ENCODE assay signal across 8 cellular contexts in genomic region chr16:379961-380836, GRCh38. TPM values are rescaled to one million over a fixed set of nuclear protein-coding genes. Genes with fewer than 3 reads are reported as not detected.
DNase-seq lines count a peak whose midpoint lies in the region; TF ChIP-seq lines count a peak whose summit lies in the region.

No MANE protein-coding gene starts in this region.

- H4K8ac ChIP-seq in mesendoderm (ENCODE audit: low read depth, low read length), result no peak overlapping the region

- no peak overlapping the region for H2BK5ac ChIP-seq in mesendoderm (ENCODE audit: low read length)

- H3K36me3 ChIP-seq in breast epithelium, result no peaks in the 10 kb centered on the region
- H3K36me3 ChIP-seq in mesendoderm (ENCODE audit: control insufficient read depth, insufficient read depth, low read length), result peaks cover 7% of the 10 kb centered on the region
- peaks cover 0 to 18% of the 10 kb centered on the region in 2 donors for H3K36me3 ChIP-seq in vagina

- intact Hi-C loops in breast epithelium (cut with DNase I; ENCODE audit: low total_unique reads) (no loop called here), vagina (cut with DNase I) (loop anchor here (10.0 kb wide), 1 partner anchor 265 kb away; the partner anchor contains the start of genes MCRIP2 and WDR90)

- no peak overlapping the region for H4K5ac ChIP-seq in mesendoderm (ENCODE audit: low read length)

- no peak overlapping the region for H3K4me2 ChIP-seq in mesendoderm (ENCODE audit: low read length)

- H3K27ac ChIP-seq in breast epithelium (peak overlapping the region in 1 of 2 donors; percentile 87), mesendoderm (ENCODE audit: low read depth, low read length) (no peak overlapping the region), vagina (no peak overlapping the region)

- H3K4me3 ChIP-seq in breast epithelium (peak overlapping the region; percentile 72 to 81 (median 72)), mesendoderm (ENCODE audit: low read length) (no peak overlapping the region), vagina (peak overlapping the region; percentile 84 to 98)

- H3K79me2 ChIP-seq in mesendoderm (ENCODE audit: control insufficient read depth, insufficient read depth, low read length), result peaks cover 25% of the 10 kb centered on the region

- no peak overlapping the region for H2AK5ac ChIP-seq in mesendoderm (ENCODE audit: low read length)

- no peak overlapping the region for H3K18ac ChIP-seq in mesendoderm (ENCODE audit: low read length)

- DNase-seq in stimulated activated naive CD4-positive, alpha-beta T cell (lab: John Stamatoyannopoulos, UW), result peak in 5 of 6 experiments; percentile 17 to 51 (median 39)
- DNase-seq in stimulated activated naive CD4-positive, alpha-beta T cell treated with Interleukin-2 at 50 U/mL for 16 hours (lab: John Stamatoyannopoulos, UW), result no peak
- DNase-seq in breast epithelium (ENCODE audit: low spot score in 2 of 2) (no peak), mesendoderm (no peak), vagina (ENCODE audit: extremely low spot score in 2 of 2) (no peak), HuH-7.5 (ENCODE audit: low spot score) (no peak), hypothalamus (lab: John Stamatoyannopoulos, UW) (no peak), HUDEP-2 (lab: John Stamatoyannopoulos, UW; ENCODE audit: unreplicated experiment in 76 of 76) (no peak)

- peak overlapping the region; percentile 97 for H3K9ac ChIP-seq in mesendoderm (ENCODE audit: low read length)

- peak overlapping the region; percentile 5 for H3K4ac ChIP-seq in mesendoderm (ENCODE audit: low read depth, low read length)

- peak overlapping the region; percentile 80 for H3K23ac ChIP-seq in mesendoderm (ENCODE audit: low read length)

- H3K56ac ChIP-seq in mesendoderm (ENCODE audit: low read length), result peak overlapping the region; percentile 95

- no peaks in the 10 kb centered on the region for H3K9me3 ChIP-seq in breast epithelium
- H3K9me3 ChIP-seq in vagina, result no peaks in the 10 kb centered on the region

- no peaks in the 10 kb centered on the region for H3K27me3 ChIP-seq in breast epithelium
- H3K27me3 ChIP-seq in mesendoderm (ENCODE audit: insufficient read depth, low read length, poor library complexity), result no peaks in the 10 kb centered on the region
- no peaks in the 10 kb centered on the region for H3K27me3 ChIP-seq in vagina

- no CpG with 5 or more reads among the region's 29 CpGs for WGBS in mesendoderm (ENCODE audit: extremely low coverage, insufficient coverage, low lambda C conversion rate)

- TF ChIP-seq POLR2A in breast epithelium (IDR thresholded peaks at IDR 0.05), result no peak
- TF ChIP-seq POLR2A in vagina (IDR thresholded peaks at IDR 0.05), result no peak

- no peak overlapping the region for H2BK120ac ChIP-seq in mesendoderm (ENCODE audit: low read depth, low read length)

- no peak overlapping the region for H2BK15ac ChIP-seq in mesendoderm (replicated peaks; ENCODE audit: low read depth)

- H3K4me1 ChIP-seq in breast epithelium, result peaks cover 3 to 4% of the 10 kb centered on the region in 2 donors
- H3K4me1 ChIP-seq in mesendoderm (ENCODE audit: control insufficient read depth, low read depth, low read length), result peaks cover 4% of the 10 kb centered on the region
- peaks cover 44% of the 10 kb centered on the region for H3K4me1 ChIP-seq in vagina

- H3K79me1 ChIP-seq in mesendoderm (ENCODE audit: low read length), result peaks cover 12% of the 10 kb centered on the region

- TF ChIP-seq CTCF in breast epithelium (IDR thresholded peaks at IDR 0.05) (no peak), vagina (IDR thresholded peaks at IDR 0.05) (no peak)

RNA-seq across cellular contexts. Expression of gene PGAP6, which starts 1.6 kb away (rescaled TPM):
- total RNA-seq in breast epithelium, result 10 to 100 TPM; 24.5 to 49.5 (median 36.7) TPM
- polyA plus RNA-seq in mesendoderm (2013, experiment 1 of 2), result 41.6 TPM
- 46.4 TPM for polyA plus RNA-seq in mesendoderm (2013, experiment 2 of 2)
- total RNA-seq in vagina, result 38.3 TPM

RNA-seq across cellular contexts. Expression of gene MRPL28, which starts 9.9 kb away (rescaled TPM):
- total RNA-seq in breast epithelium (10 to 100 TPM; 67.0 to 78.7 (median 69.0) TPM), vagina (96.5 TPM)
- 85.5 TPM for polyA plus RNA-seq in mesendoderm (2013, experiment 1 of 2)
- polyA plus RNA-seq in mesendoderm (2013, experiment 2 of 2), result 86.9 TPM

RNA-seq across cellular contexts. Expression of gene NME4, which starts 16.8 kb away (rescaled TPM):
- 100 to 1,000 TPM in 1 of 3 donors, 10 to 100 TPM in 2; 46.5 to 118 (median 78.0) TPM for total RNA-seq in breast epithelium
- 248 TPM for polyA plus RNA-seq in mesendoderm (2013, experiment 1 of 2)
- polyA plus RNA-seq in mesendoderm (2013, experiment 2 of 2), result 246 TPM
- 88.6 TPM for total RNA-seq in vagina

RNA-seq across cellular contexts. Expression of gene DECR2, which starts 21.5 kb away (rescaled TPM):
- total RNA-seq in breast epithelium (10 to 100 TPM; 19.4 to 30.5 (median 28.7) TPM), vagina (17.9 TPM)
- polyA plus RNA-seq in mesendoderm (2013, experiment 1 of 2), result 10.0 TPM
- polyA plus RNA-seq in mesendoderm (2013, experiment 2 of 2), result 9.9 TPM

RNA-seq across cellular contexts. Expression of gene AXIN1, which starts 27.7 kb away (rescaled TPM):
- total RNA-seq in breast epithelium (10 to 100 TPM; 16.5 to 22.6 (median 22.4) TPM), vagina (16.9 TPM)
- polyA plus RNA-seq in mesendoderm (2013, experiment 1 of 2), result 25.3 TPM
- polyA plus RNA-seq in mesendoderm (2013, experiment 2 of 2), result 25.6 TPM

Comparison
In these comparisons a context has a peak if more than half of its experiments do, and no peak if none do; other contexts are left out.
1. DNase-seq: peak in stimulated activated naive CD4-positive, alpha-beta T cell (5 of 6); none in stimulated activated naive CD4-positive, alpha-beta T cell treated with Interleukin-2 at 50 U/mL for 16 hours (single experiment), breast epithelium (0 of 2), mesendoderm (single experiment), vagina (0 of 2), HuH-7.5 (single experiment), hypothalamus (0 of 51) and HUDEP-2 (0 of 76).